ENCODE assay signal across 26 cellular contexts in the genomic region with DNA sequence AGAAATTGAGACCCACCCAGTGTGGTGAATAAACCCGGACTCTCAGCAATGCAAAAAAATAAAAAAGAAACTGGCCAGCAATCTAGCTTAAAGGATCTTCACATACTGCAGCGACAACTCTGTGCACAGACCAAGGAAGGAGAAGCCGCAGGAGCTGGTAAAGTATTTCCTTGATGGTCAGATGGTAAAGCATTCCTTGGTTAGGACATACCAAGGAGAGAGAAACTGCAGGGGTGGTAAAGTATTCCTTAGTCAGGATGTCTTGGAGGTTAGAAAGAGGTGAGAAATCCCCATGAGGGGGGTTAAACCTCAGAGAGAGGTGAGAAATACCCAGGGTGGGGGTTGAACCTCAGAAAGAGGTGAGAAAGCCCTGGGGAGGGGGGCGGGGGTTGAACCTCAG.
DNase-seq lines count a peak whose midpoint lies in the region; ATAC-seq, FAIRE-seq and TF ChIP-seq lines count a peak whose summit lies in the region.
"Had no signal": no experiment of that assay in that cellular context is flagged by ENCODE, and none has a peak within 500 bp of the region (broad histone marks: within the 10 kb centered on the region; RNA-seq: fewer than 3 reads in every experiment).

No MANE protein-coding gene starts in this region.

- H3K14ac ChIP-seq in neuronal stem cell (ENCODE audit: low read length) = no peak overlapping the region

- no TSS peak for BruUV-seq in K562 (replicated peaks; lab: Mats Ljungman, UMichigan)

- peak overlapping the region; percentile 50 for H3K27ac Mint-ChIP-seq in activated T-cell treated with anti-CD3 and anti-CD28 coated beads, Interleukin-2, amount 50 U/mL, for 72 hours
- peak overlapping the region; percentile 20 for H3K27ac Mint-ChIP-seq in stimulated activated effector memory CD8-positive, alpha-beta T cell treated with anti-CD3 and anti-CD28 coated beads, Interleukin-12 subunit alpha, Interleukin-12 subunit beta, amount 100 ng/mL, for 72 hours
- H3K27ac Mint-ChIP-seq: CD4-positive, CD25-positive, alpha-beta regulatory T cell; HFFc6 had no signal

- H3K9ac ChIP-seq in OCI-LY3 (ENCODE audit: low read length) = 0 out of 2 replicates have a peak overlapping the region, but pooled peaks have one; percentile 19
- no peak overlapping the region for H3K9ac ChIP-seq in K562 (ENCODE audit: insufficient read depth in 1 of 2, low read depth in 2 of 2, low read length in 2 of 2)
- H3K9ac ChIP-seq in neuronal stem cell (ENCODE audit: low read depth, low read length, poor library complexity) = no peak overlapping the region
- H3K9ac ChIP-seq: SK-N-SH had no signal

- no peaks in the 10 kb centered on the region for H3K9me1 ChIP-seq in K562 (ENCODE audit: control insufficient read depth, insufficient read depth, low read length)

- H2BK12ac ChIP-seq in neuronal stem cell (ENCODE audit: low read length) = no peak overlapping the region

- intact Hi-C loops in K562 (cut with micrococcal nuclease) = no loop called here

- H3K27ac ChIP-seq in OCI-LY3 (ENCODE audit: low read length) (peak overlapping the region; percentile 99), K562 (ENCODE audit: extremely low read depth, low read depth, low read length) (no peak overlapping the region), neuronal stem cell (replicated peaks; ENCODE audit: low read length) (no peak overlapping the region), brain microvascular endothelial cell (no peak overlapping the region)

- H3K4me1 Mint-ChIP-seq in activated T-cell treated with anti-CD3 and anti-CD28 coated beads, Interleukin-2, amount 50 U/mL, for 72 hours (ENCODE audit: low read depth) = peaks cover 7% of the 10 kb centered on the region
- peaks cover 7% of the 10 kb centered on the region for H3K4me1 Mint-ChIP-seq in stimulated activated effector memory CD8-positive, alpha-beta T cell treated with anti-CD3 and anti-CD28 coated beads, Interleukin-12 subunit alpha, Interleukin-12 subunit beta, amount 100 ng/mL, for 72 hours

- CTCF ChIA-PET in K562 (lab: Yijun Ruan, JAX; ENCODE audit: low intra/inter-chr PET ratio) = interaction anchor here (0.6 kb wide), 1 partner anchor 63 kb away, joined by 3 read pairs; no protein-coding TSS in a partner anchor

- FAIRE-seq in K562 (lab: Jason Lieb, UNC) = no peak
- FAIRE-seq: A204.1, H54 had no signal

- H3K4me3 ChIP-seq in OCI-LY3 (ENCODE audit: low read length) = no peak overlapping the region
- no peak overlapping the region for H3K4me3 ChIP-seq in K562
- no peak overlapping the region for H3K4me3 ChIP-seq in neuronal stem cell (ENCODE audit: low read length in 2 of 2)
- H3K4me3 ChIP-seq in brain microvascular endothelial cell (ENCODE audit: low read depth, low read length) = no peak overlapping the region

- no peaks in the 10 kb centered on the region for H4K20me1 ChIP-seq in OCI-LY3 (ENCODE audit: insufficient read depth, low read length)
- no peaks in the 10 kb centered on the region for H4K20me1 ChIP-seq in K562 (replicated peaks; ENCODE audit: control insufficient read depth, insufficient read depth, low read length)

- in situ Hi-C loops in K562 (cut with MboI) (no loop called here), brain microvascular endothelial cell (cut with HindIII; ENCODE audit: low pct_ligation_motif_present, low sequenced_read_pairs) (no loop called here)

- no peak for TF ChIP-seq EP300 in K562 (IDR thresholded peaks at IDR 0.05; ENCODE audit: low read length)

- no peaks in the 10 kb centered on the region for H3K27me3 ChIP-seq in OCI-LY3 (ENCODE audit: low read depth, low read length)
- no peaks in the 10 kb centered on the region for H3K27me3 ChIP-seq in K562 (ENCODE audit: control insufficient read depth in 2 of 2, insufficient read depth in 2 of 2, low read length in 2 of 2)
- no peaks in the 10 kb centered on the region for H3K27me3 ChIP-seq in neuronal stem cell (ENCODE audit: control insufficient read depth in 3 of 3, insufficient read depth in 3 of 3, low read depth in 1 of 3, low read length in 3 of 3)
- no peaks in the 10 kb centered on the region for H3K27me3 ChIP-seq in brain microvascular endothelial cell (replicated peaks)
- H3K27me3 ChIP-seq: BE2C had no signal

- no peak overlapping the region for H3K4me3 Mint-ChIP-seq in activated T-cell treated with anti-CD3 and anti-CD28 coated beads, Interleukin-2, amount 50 U/mL, for 72 hours
- H3K4me3 Mint-ChIP-seq in stimulated activated effector memory CD8-positive, alpha-beta T cell treated with anti-CD3 and anti-CD28 coated beads, Interleukin-12 subunit alpha, Interleukin-12 subunit beta, amount 100 ng/mL, for 72 hours = no peak overlapping the region
- H3K4me3 Mint-ChIP-seq: CD4-positive, CD25-positive, alpha-beta regulatory T cell; HFFc6 had no signal

- TF ChIP-seq CTCF in OCI-LY3 (IDR thresholded peaks at IDR 0.05; ENCODE audit: low read depth, low read length) = no peak
- TF ChIP-seq CTCF in K562 (IDR thresholded peaks at IDR 0.05 in 2 of 3, conservative IDR thresholded peaks at IDR 0.05 in 1 of 3; ENCODE audit: insufficient read depth in 2 of 3, low read depth in 1 of 3, low read length in 3 of 3) = no peak
- TF ChIP-seq CTCF in brain microvascular endothelial cell (IDR thresholded peaks at IDR 0.05; ENCODE audit: low read depth, low read length, missing control alignments) = no peak

- no peak for TF ChIP-seq POLR2A in K562 (conservative IDR thresholded peaks at IDR 0.05)

- no peaks in the 10 kb centered on the region for H3K79me1 ChIP-seq in neuronal stem cell (ENCODE audit: low read depth, low read length)

- H3K4me1 ChIP-seq in OCI-LY3 (ENCODE audit: low read length) = peaks cover 48% of the 10 kb centered on the region
- peaks cover 10 to 17% of the 10 kb centered on the region in 2 experiments; a peak in 4 of 5 replicates for H3K4me1 ChIP-seq in K562 (replicated peaks in 1 of 2; ENCODE audit: control insufficient read depth in 2 of 2, insufficient read depth in 2 of 2, low read length in 2 of 2)
- no peaks in the 10 kb centered on the region for H3K4me1 ChIP-seq in neuronal stem cell (ENCODE audit: control insufficient read depth in 2 of 2, insufficient read depth in 1 of 2, low read depth in 1 of 2, low read length in 2 of 2)
- H3K4me1 ChIP-seq: BE2C had no signal

- H2AFZ ChIP-seq in OCI-LY3 (ENCODE audit: low read depth, low read length) (no peak overlapping the region), K562 (ENCODE audit: low read depth, low read length) (no peak overlapping the region), neuronal stem cell (ENCODE audit: low read length) (no peak overlapping the region)

- H3K23ac ChIP-seq in neuronal stem cell (ENCODE audit: low read depth, low read length, poor library complexity) = no peak overlapping the region

- no peak overlapping the region for H3K18ac ChIP-seq in neuronal stem cell (ENCODE audit: low read length)

- no peak for DNase-seq in activated T-cell treated with anti-CD3 and anti-CD28 coated beads, Interleukin-2, amount 50 U/mL, for 72 hours
- DNase-seq in activated T-cell treated with anti-CD3 and anti-CD28 coated beads, Interleukin-2, amount 50 U/mL, for 1 hour = no peak
- DNase-seq in K562 (ENCODE audit: extremely low read depth in 1 of 4, low spot score in 3 of 4) (no peak), HUDEP-2 (lab: John Stamatoyannopoulos, UW; ENCODE audit: unreplicated experiment in 76 of 76) (no peak), neuronal stem cell (ENCODE audit: low spot score) (no peak), brain microvascular endothelial cell (no peak)
- DNase-seq in stimulated activated effector memory CD8-positive, alpha-beta T cell treated with anti-CD3 and anti-CD28 coated beads, Interleukin-12 subunit alpha, Interleukin-12 subunit beta, amount 100 ng/mL, for 72 hours (ENCODE audit: low spot score in 2 of 2) = no peak
- DNase-seq: BE2C; CD4-positive, CD25-positive, alpha-beta regulatory T cell; COR-L47; GF-D8; HFFc6; IMR-90; Karpas-422; MM.1S; NCI-H1092; NCI-H1436 treated with DMSO at 0.1 percent for 48 hours; NCI-H2029 treated with DMSO at 0.1 percent for 48 hours; NCI-H2171 treated with DMSO at 0.1 percent for 48 hours; NCI-H446 treated with DMSO at 0.1 percent for 48 hours; OCI-M1; SHP77 treated with DMSO at 0.1 percent for 48 hours; SK-N-SH had no signal

- no peak overlapping the region for H3K4ac ChIP-seq in neuronal stem cell (ENCODE audit: low read length)

- no peak for TF ChIP-seq RAD21 in K562 (CRISPR knock-in tag; conservative IDR thresholded peaks at IDR 0.05 in 1 of 2, IDR thresholded peaks at IDR 0.05 in 1 of 2)

- peaks cover 10 to 12% of the 10 kb centered on the region in 2 donors for H3K9me3 Mint-ChIP-seq in activated T-cell treated with anti-CD3 and anti-CD28 coated beads, Interleukin-2, amount 50 U/mL, for 72 hours
- H3K9me3 Mint-ChIP-seq in stimulated activated effector memory CD8-positive, alpha-beta T cell treated with anti-CD3 and anti-CD28 coated beads, Interleukin-12 subunit alpha, Interleukin-12 subunit beta, amount 100 ng/mL, for 72 hours = peaks cover 14% of the 10 kb centered on the region

- H3K27me3 Mint-ChIP-seq in activated T-cell treated with anti-CD3 and anti-CD28 coated beads, Interleukin-2, amount 50 U/mL, for 72 hours (ENCODE audit: low read depth) = no peaks in the 10 kb centered on the region

- H3K4me2 ChIP-seq in OCI-LY3 (ENCODE audit: low read length) (peak overlapping the region; percentile 41), K562 (ENCODE audit: insufficient read depth, low read length) (no peak overlapping the region), neuronal stem cell (ENCODE audit: insufficient read depth, low read length, poor library complexity, severe bottlenecking) (no peak overlapping the region)
- H3K4me2 ChIP-seq: SK-N-SH had no signal

- POLR2A ChIA-PET in K562 (lab: Yijun Ruan, JAX) = no interaction called here

- H3K36me3 ChIP-seq in OCI-LY3 (replicated peaks; ENCODE audit: low read depth, low read length) (peaks cover 8% of the 10 kb centered on the region), K562 (ENCODE audit: control insufficient read depth, insufficient read depth, low read length) (no peaks in the 10 kb centered on the region; the same call in 2 of the 3 replicates), neuronal stem cell (replicated peaks in 1 of 2; ENCODE audit: control insufficient read depth in 2 of 2, insufficient read depth in 2 of 2, low read length in 2 of 2) (no peaks in the 10 kb centered on the region), brain microvascular endothelial cell (replicated peaks) (no peaks in the 10 kb centered on the region)
- H3K36me3 ChIP-seq: BE2C had no signal

- peak in 1 of 2 donors; percentile 13 for ATAC-seq in activated T-cell treated with anti-CD3 and anti-CD28 coated beads, Interleukin-2, amount 50 U/mL, for 72 hours (replicated peaks in 1 of 2)
- no peak for ATAC-seq in K562
- no peak for ATAC-seq in stimulated activated effector memory CD8-positive, alpha-beta T cell treated with anti-CD3 and anti-CD28 coated beads, Interleukin-12 subunit alpha, Interleukin-12 subunit beta, amount 100 ng/mL, for 72 hours

- peaks cover 7 to 10% of the 10 kb centered on the region in 2 donors for H3K36me3 Mint-ChIP-seq in activated T-cell treated with anti-CD3 and anti-CD28 coated beads, Interleukin-2, amount 50 U/mL, for 72 hours (ENCODE audit: insufficient read depth in 2 of 2)
- no peaks in the 10 kb centered on the region for H3K36me3 Mint-ChIP-seq in stimulated activated effector memory CD8-positive, alpha-beta T cell treated with anti-CD3 and anti-CD28 coated beads, Interleukin-12 subunit alpha, Interleukin-12 subunit beta, amount 100 ng/mL, for 72 hours
- H3K36me3 Mint-ChIP-seq: CD4-positive, CD25-positive, alpha-beta regulatory T cell had no signal

- 35% methylated on average over 3 of the region's 4 CpGs for WGBS in K562 (ENCODE audit: insufficient coverage, low coverage, missing lambda C conversion rate)
- WGBS in neuronal stem cell (ENCODE audit: extremely low coverage in 2 of 2, insufficient read length in 2 of 2, insufficient replicate concordance in 1 of 2), 2 donors = no CpG with 5 or more reads among the region's 4 CpGs

- no peaks in the 10 kb centered on the region for H3K9me3 ChIP-seq in OCI-LY3 (ENCODE audit: insufficient read depth, low read length)
- peaks cover 2% of the 10 kb centered on the region; the same call in 1 of the 2 replicates for H3K9me3 ChIP-seq in K562 (replicated peaks; ENCODE audit: control insufficient read depth, insufficient read depth, low read depth, low read length)
- H3K9me3 ChIP-seq in neuronal stem cell (replicated peaks in 1 of 2; ENCODE audit: control insufficient read depth in 2 of 2, insufficient read depth in 1 of 2, low read depth in 1 of 2, low read length in 2 of 2) = no peaks in the 10 kb centered on the region
- H3K9me3 ChIP-seq: BE2C, SK-N-SH had no signal

- no peak overlapping the region for H2AK5ac ChIP-seq in neuronal stem cell (ENCODE audit: low read depth, low read length)

- H2BK5ac ChIP-seq in neuronal stem cell (ENCODE audit: low read length) = no peak overlapping the region

- H3K79me2 ChIP-seq in OCI-LY3 (ENCODE audit: low read length) (no peaks in the 10 kb centered on the region), K562 (ENCODE audit: control insufficient read depth, insufficient read depth, low read length) (no peaks in the 10 kb centered on the region)

- H4K91ac ChIP-seq in neuronal stem cell (ENCODE audit: low read depth, low read length, poor library complexity) = no peak overlapping the region

- no peak overlapping the region for H2BK120ac ChIP-seq in neuronal stem cell (ENCODE audit: low read depth, low read length)

- no peak overlapping the region for H4K8ac ChIP-seq in neuronal stem cell (ENCODE audit: low read depth, low read length)

- H2BK15ac ChIP-seq in neuronal stem cell (ENCODE audit: low read length) = no peak overlapping the region
